Comparison of ENCODE assay signal across 10 cellular contexts in the genomic region with DNA sequence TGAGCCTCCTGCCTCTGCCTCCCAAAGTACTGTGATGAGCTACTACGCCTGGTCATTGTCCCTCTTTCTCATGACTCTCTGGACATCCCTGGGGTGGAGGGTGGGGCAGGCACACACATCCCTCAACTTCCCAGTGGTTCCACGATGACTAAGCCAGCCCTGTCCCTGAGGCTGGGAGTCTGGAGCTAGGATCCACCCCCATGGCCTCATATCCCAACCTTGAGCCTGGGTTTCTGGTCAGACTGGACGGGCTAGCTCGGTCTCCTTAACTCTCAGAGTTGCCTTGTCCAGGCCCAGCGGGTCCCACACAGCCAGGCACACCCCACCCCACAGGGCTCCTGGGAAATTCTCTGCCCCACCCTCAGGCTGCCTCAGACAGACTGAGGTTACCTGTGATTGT. TPM values are rescaled to one million over a fixed set of nuclear protein-coding genes. Genes with fewer than 3 reads are reported as not detected.
DNase-seq lines count a peak whose midpoint lies in the region; ATAC-seq and TF ChIP-seq lines count a peak whose summit lies in the region.
"Had no signal": no experiment of that assay in that cellular context is flagged by ENCODE, and none has a peak within 500 bp of the region (broad histone marks: within the 10 kb centered on the region; RNA-seq: fewer than 3 reads in every experiment).

No MANE protein-coding gene starts in this region.

- H3K27me3 ChIP-seq in MG63 = no peaks in the 10 kb centered on the region
- no peaks in the 10 kb centered on the region for H3K27me3 ChIP-seq in neutrophil
- H3K27me3 ChIP-seq: SJCRH30 had no signal

- peak; percentile 86 for DNase-seq in Caki2 (ENCODE audit: low read depth)
- DNase-seq in MG63 = peak; percentile 83
- no peak for DNase-seq in amygdala (lab: John Stamatoyannopoulos, UW)
- no peak for DNase-seq in Kasumi-1 (lab: John Stamatoyannopoulos, UW)
- DNase-seq: stimulated activated CD8-positive, alpha-beta memory T cell treated with anti-CD3 and anti-CD28 coated beads, Interleukin-4, amount 100 ng/mL, for 48 hours had no signal

- in situ Hi-C loops in Caki2 (cut with HindIII; ENCODE audit: low pct_unique_long_range_greater_than_20kb, low sequenced_read_pairs) = no loop called here

- intact Hi-C loops in dendritic cell treated with granulocyte-macrophage colony-stimulating factor and Interleukin-4, amounts not matched to agents 40 ng/mL and 50 ng/mL, for 4 days (cut with micrococcal nuclease) = no loop called here

- ATAC-seq in HG03097 (IDR thresholded peaks at IDR 0.05; ENCODE audit: low FRiP score, unreplicated experiment) (no peak), HG02642 (IDR thresholded peaks at IDR 0.05; ENCODE audit: poor library complexity, unreplicated experiment) (no peak)

- no peaks in the 10 kb centered on the region for H3K36me3 Mint-ChIP-seq in dendritic cell treated with granulocyte-macrophage colony-stimulating factor and Interleukin-4, amounts not matched to agents 40 ng/mL and 50 ng/mL, for 4 days (ENCODE audit: low read depth)

- TF ChIP-seq CTCF in neutrophil (IDR thresholded peaks at IDR 0.05) = no peak

- H3K4me3 ChIP-seq in MG63 = no peak overlapping the region
- peak overlapping the region in 1 of 2 experiments; percentile 66 for H3K4me3 ChIP-seq in neutrophil (ENCODE audit: low read depth in 1 of 2, low read length in 1 of 2)
- H3K4me3 ChIP-seq: SJCRH30 had no signal

- peaks cover 79% of the 10 kb centered on the region for H3K4me1 Mint-ChIP-seq in dendritic cell treated with granulocyte-macrophage colony-stimulating factor and Interleukin-4, amounts not matched to agents 40 ng/mL and 50 ng/mL, for 4 days (ENCODE audit: low read depth)

- peak overlapping the region; percentile 77 for H3K27ac Mint-ChIP-seq in dendritic cell treated with granulocyte-macrophage colony-stimulating factor and Interleukin-4, amounts not matched to agents 40 ng/mL and 50 ng/mL, for 4 days

- peak overlapping the region; percentile 94 for H3K27ac ChIP-seq in neutrophil
- H3K27ac ChIP-seq: SJCRH30 had no signal

- H3K4me1 ChIP-seq in neutrophil (ENCODE audit: control insufficient read depth in 1 of 2, insufficient read depth in 1 of 2, low read depth in 1 of 2, low read length in 1 of 2) = peaks cover 67 to 82% of the 10 kb centered on the region in 2 experiments

- no peak overlapping the region for H3K4me3 Mint-ChIP-seq in dendritic cell treated with granulocyte-macrophage colony-stimulating factor and Interleukin-4, amounts not matched to agents 40 ng/mL and 50 ng/mL, for 4 days

- H3K27me3 Mint-ChIP-seq in dendritic cell treated with granulocyte-macrophage colony-stimulating factor and Interleukin-4, amounts not matched to agents 40 ng/mL and 50 ng/mL, for 4 days = no peaks in the 10 kb centered on the region

- no peaks in the 10 kb centered on the region for H3K9me3 ChIP-seq in MG63
- no peaks in the 10 kb centered on the region for H3K9me3 ChIP-seq in neutrophil
- H3K9me3 ChIP-seq: SJCRH30 had no signal

- no peaks in the 10 kb centered on the region for H3K9me3 Mint-ChIP-seq in dendritic cell treated with granulocyte-macrophage colony-stimulating factor and Interleukin-4, amounts not matched to agents 40 ng/mL and 50 ng/mL, for 4 days

- H3K36me3 ChIP-seq in MG63 (no peaks in the 10 kb centered on the region), neutrophil (peaks cover 18% of the 10 kb centered on the region)
- H3K36me3 ChIP-seq: SJCRH30 had no signal

RNA-seq across cellular contexts. Expression of gene IER2, which starts 19.6 kb away (rescaled TPM):
- total RNA-seq in Caki2 (2014; rRNA removed; shearing (Covaris generic); ENCODE audit: low replicate concordance) = 29.3 and 37.1 TPM in 2 replicates
- total RNA-seq in MG63 (2014; rRNA removed; shearing (Covaris generic); ENCODE audit: low replicate concordance) = 39.0 and 80.1 TPM in 2 replicates

RNA-seq across cellular contexts. Expression of gene STX10, which starts 19.6 kb away (rescaled TPM):
- 172 and 177 TPM in 2 replicates for total RNA-seq in Caki2 (2014; rRNA removed; shearing (Covaris generic); ENCODE audit: low replicate concordance)
- 281 and 371 TPM in 2 replicates for total RNA-seq in MG63 (2014; rRNA removed; shearing (Covaris generic); ENCODE audit: low replicate concordance)

RNA-seq across cellular contexts. Expression of gene NACC1, which starts 51.7 kb away (rescaled TPM):
- total RNA-seq in Caki2 (2014; rRNA removed; shearing (Covaris generic); ENCODE audit: low replicate concordance) = 59.3 and 86.8 TPM in 2 replicates
- 44.6 and 96.4 TPM in 2 replicates for total RNA-seq in MG63 (2014; rRNA removed; shearing (Covaris generic); ENCODE audit: low replicate concordance)

RNA-seq across cellular contexts. Expression of gene TRMT1, which starts 53.2 kb away (rescaled TPM):
- 107 and 166 TPM in 2 replicates for total RNA-seq in Caki2 (2014; rRNA removed; shearing (Covaris generic); ENCODE audit: low replicate concordance)
- total RNA-seq in MG63 (2014; rRNA removed; shearing (Covaris generic); ENCODE audit: low replicate concordance) = 127 and 172 TPM in 2 replicates

Comparison
In these comparisons a context has a peak if more than half of its experiments do, and no peak if none do; other contexts are left out.
1. DNase-seq: peak in Caki2 (single experiment) and MG63 (single experiment); none in amygdala (0 of 56) and Kasumi-1 (0 of 2).